ENCODE assay signal across 9 cellular contexts in genomic region chr21:39388811-39389155, GRCh38. TPM values are rescaled to one million over a fixed set of nuclear protein-coding genes. Genes with fewer than 3 reads are reported as not detected.
DNase-seq lines count a peak whose midpoint lies in the region; ATAC-seq, FAIRE-seq and TF ChIP-seq lines count a peak whose summit lies in the region.
"Had no signal": no experiment of that assay in that cellular context is flagged by ENCODE, and none has a peak within 500 bp of the region (broad histone marks: within the 10 kb centered on the region; RNA-seq: fewer than 3 reads in every experiment).

No MANE protein-coding gene starts in this region.

- in situ Hi-C loops in HepG2 (cut with HindIII; ENCODE audit: extremely low pct_ligation_motif_present, low pct_unique_long_range_greater_than_20kb), result loop anchor here (5.0 kb wide), 1 partner anchor 41 kb away; the partner anchor contains the start of gene HMGN1

- peak overlapping the region; percentile 69 for H3K27ac ChIP-seq in HepG2 (ENCODE audit: extremely low read length, insufficient read depth, low read length)
- no peak overlapping the region for H3K27ac ChIP-seq in right lobe of liver
- H3K27ac ChIP-seq in SJSA1, result no peak overlapping the region
- H3K27ac ChIP-seq in hepatocyte, result no peak overlapping the region
- H3K27ac ChIP-seq in uterus, result peak overlapping the region; percentile 11 to 81

- 17% methylated on average over 8 of the region's 10 CpGs for WGBS in HepG2 (ENCODE audit: low lambda C conversion rate)
- WGBS in right lobe of liver (ENCODE audit: insufficient coverage, low coverage, low lambda C conversion rate, missing lambda C conversion rate), result 5% methylated on average over 2 of the region's 10 CpGs
- WGBS in hepatocyte (ENCODE audit: low lambda C conversion rate, missing lambda C conversion rate), result 21% methylated on average over 10 of the region's 10 CpGs

- POLR2A ChIA-PET in HepG2 (lab: Yijun Ruan, JAX), result no interaction called here

- CTCF ChIA-PET in HepG2 (lab: Yijun Ruan, JAX; ENCODE audit: low intra/inter-chr PET ratio, low total read pairs), result interaction anchor here (1.3 to 2.8 kb wide), 5 partner anchors 11 to 75 kb away, joined by 4 to 25 read pairs (median 10); partner anchors contain the start of gene BRWD1

- no peaks in the 10 kb centered on the region for H3K27me3 ChIP-seq in HepG2 (ENCODE audit: control insufficient read depth in 1 of 2, insufficient read depth in 2 of 2, low read length in 2 of 2)
- no peaks in the 10 kb centered on the region for H3K27me3 ChIP-seq in right lobe of liver
- H3K27me3 ChIP-seq in SJSA1 (replicated peaks), result no peaks in the 10 kb centered on the region
- no peaks in the 10 kb centered on the region for H3K27me3 ChIP-seq in hepatocyte
- H3K27me3 ChIP-seq in uterus, result no peaks in the 10 kb centered on the region

- H3K9me3 ChIP-seq in HepG2 (ENCODE audit: low read length) (no peaks in the 10 kb centered on the region), right lobe of liver (no peaks in the 10 kb centered on the region), SJSA1 (replicated peaks) (no peaks in the 10 kb centered on the region), hepatocyte (ENCODE audit: low read depth) (no peaks in the 10 kb centered on the region), uterus (no peaks in the 10 kb centered on the region)

- H3K4me1 ChIP-seq in HepG2 (ENCODE audit: insufficient read depth, low read length) (peaks cover 32% of the 10 kb centered on the region), right lobe of liver (peaks cover 0 to 19% (median 5%) of the 10 kb centered on the region in 4 donors), SJSA1 (replicated peaks) (peaks cover 28% of the 10 kb centered on the region), hepatocyte (ENCODE audit: insufficient read depth) (no peaks in the 10 kb centered on the region), uterus (peaks cover 0 to 3% of the 10 kb centered on the region in 2 donors)

- TF ChIP-seq POLR2A in HepG2 (IDR thresholded peaks at IDR 0.05; ENCODE audit: insufficient read depth in 1 of 2, low read depth in 2 of 2, low read length in 2 of 2) (no peak), right lobe of liver (IDR thresholded peaks at IDR 0.05) (no peak), uterus (IDR thresholded peaks at IDR 0.05) (no peak), GM12892 (IDR thresholded peaks at IDR 0.05; ENCODE audit: low read depth, low read length) (no peak)

- H4K20me1 ChIP-seq in HepG2 (ENCODE audit: insufficient read depth, low read length) (peaks cover 13% of the 10 kb centered on the region; the same call in 1 of the 2 replicates), hepatocyte (ENCODE audit: insufficient read depth, poor library complexity, severe bottlenecking) (peaks cover 3% of the 10 kb centered on the region)

- DNase-seq in HepG2 (ENCODE audit: low spot score) (no peak), right lobe of liver (no peak), SJSA1 (ENCODE audit: low read depth in 1 of 2, low spot score in 2 of 2) (no peak), hepatocyte (ENCODE audit: low spot score) (no peak), uterus (no peak), NCI-H446 (lab: John Stamatoyannopoulos, UW) (no peak), GM12892 (ENCODE audit: insufficient read length) (no peak)

- H3K9me2 ChIP-seq in hepatocyte (replicated peaks; ENCODE audit: insufficient read depth), result no peaks in the 10 kb centered on the region

- H3K36me3 ChIP-seq in HepG2 (replicated peaks in 1 of 2; ENCODE audit: control insufficient read depth in 1 of 2, insufficient read depth in 2 of 2, low read length in 2 of 2) (peaks cover 17 to 29% of the 10 kb centered on the region in 2 experiments), right lobe of liver (peaks cover 0 to 29% (median 3%) of the 10 kb centered on the region in 4 donors), SJSA1 (peaks cover 26% of the 10 kb centered on the region), hepatocyte (replicated peaks; ENCODE audit: insufficient read depth, low read depth) (no peaks in the 10 kb centered on the region), uterus (no peaks in the 10 kb centered on the region)

- H3K4me2 ChIP-seq in HepG2 (ENCODE audit: low read depth, low read length) (peak overlapping the region; percentile 98), hepatocyte (peak overlapping the region; percentile 83)

- TF ChIP-seq RAD21 in HepG2 (CRISPR knock-in tag; IDR thresholded peaks at IDR 0.05), result no peak

- H3K4me3 ChIP-seq in HepG2 (replicated peaks in 1 of 3; ENCODE audit: insufficient read depth in 1 of 3, low read depth in 2 of 3, low read length in 3 of 3) (peak overlapping the region in 2 of 3 experiments; percentile 54 to 70; a peak in 2 of 6 replicates), right lobe of liver (peak overlapping the region in 1 of 3 donors; percentile 35), SJSA1 (peak overlapping the region; percentile 42), hepatocyte (no peak overlapping the region), uterus (peak overlapping the region in 1 of 2 donors; percentile 41)

- BruUV-seq in HepG2 (replicated peaks; lab: Mats Ljungman, UMichigan), result no TSS peak

- H3K79me2 ChIP-seq in HepG2 (ENCODE audit: insufficient read depth, low read length), result peaks cover 36% of the 10 kb centered on the region
- peaks cover 29% of the 10 kb centered on the region for H3K79me2 ChIP-seq in hepatocyte

- ATAC-seq in HepG2 (no peak), right lobe of liver (no peak), GM18861 (IDR thresholded peaks at IDR 0.05; ENCODE audit: unreplicated experiment) (no peak)

- H2AFZ ChIP-seq in HepG2 (ENCODE audit: low read length), result no peak overlapping the region
- no peak overlapping the region for H2AFZ ChIP-seq in hepatocyte

- intact Hi-C loops in HepG2 (cut with micrococcal nuclease; ENCODE audit: unreplicated experiment), result loop anchor here (1.0 to 5.0 kb wide), 5 partner anchors 15 to 74 kb away; no protein-coding TSS in a partner anchor
- intact Hi-C loops in right lobe of liver (cut with DNase I), result loop anchor here in 1 of 2 donors (10.0 kb wide), 1 partner anchor 74 kb away; the partner anchor contains the start of gene BRWD1
- intact Hi-C loops in uterus (cut with DNase I; ENCODE audit: low total_unique reads), result loop anchor here (10.0 kb wide), 2 partner anchors 74 to 204 kb away; partner anchors contain the start of genes BRWD1 and PSMG1

- TF ChIP-seq EP300 in HepG2 (IDR thresholded peaks at IDR 0.05; ENCODE audit: low read depth in 2 of 2, low read length in 2 of 2) (no peak), HepG2 (CRISPR knock-in tag; IDR thresholded peaks at IDR 0.05; ENCODE audit: borderline replicate concordance) (no peak)

- FAIRE-seq in HepG2 (lab: Jason Lieb, UNC) (no peak), GM12892 (lab: Jason Lieb, UNC) (no peak)
- FAIRE-seq: bronchial epithelial cell had no signal

- TF ChIP-seq CTCF in HepG2 (CRISPR knock-in tag; IDR thresholded peaks at IDR 0.05) (no peak), right lobe of liver (IDR thresholded peaks at IDR 0.05) (no peak), hepatocyte (IDR thresholded peaks at IDR 0.05; ENCODE audit: poor library complexity) (no peak), uterus (IDR thresholded peaks at IDR 0.05) (no peak)

- peak overlapping the region; percentile 52 for H3K9ac ChIP-seq in HepG2 (ENCODE audit: insufficient read depth, low read depth, low read length)

RNA-seq across cellular contexts. Expression of gene HMGN1, which starts 39.9 kb away (rescaled TPM):
- 286 and 355 TPM in 2 replicates for total RNA-seq in HepG2 (2016; rRNA removed; fragmentation: Illumina TruSeq; extraction: Trizol)
- total RNA-seq in HepG2 (2016; cell fraction: cytosol; rRNA removed; fragmentation: Illumina TruSeq; extraction: Trizol; ENCODE audit: low read depth), result 200 and 237 TPM in 2 replicates
- total RNA-seq in HepG2 (2016; cell fraction: insoluble cytoplasmic fraction; rRNA removed; fragmentation: Illumina TruSeq; extraction: Trizol), result 276 and 350 TPM in 2 replicates
- total RNA-seq in HepG2 (2016; cell fraction: membrane; rRNA removed; fragmentation: Illumina TruSeq; extraction: Trizol), result 380 and 392 TPM in 2 replicates
- total RNA-seq in HepG2 (2016; cell fraction: nucleus; rRNA removed; fragmentation: Illumina TruSeq; extraction: Trizol), result 162 and 177 TPM in 2 replicates
- polyA plus RNA-seq in HepG2 (2011; rRNA removed), result 69.2 and 104 TPM in 2 replicates
- polyA plus RNA-seq in HepG2 (2011; cell fraction: cytosol; rRNA removed), result 42.7 and 59.4 TPM in 2 replicates
- polyA plus RNA-seq in HepG2 (2011; cell fraction: nucleus; rRNA removed), result 60.7 and 86.6 TPM in 2 replicates
- 128 and 194 TPM in 2 replicates for polyA plus RNA-seq in HepG2 (2012)
- 295 and 368 TPM in 2 replicates for polyA plus RNA-seq in HepG2 (2016; cell fraction: cytosol; fragmentation: Illumina TruSeq; extraction: Trizol; ENCODE audit: low read depth)
- polyA plus RNA-seq in HepG2 (2016; cell fraction: insoluble cytoplasmic fraction; fragmentation: Illumina TruSeq; extraction: Trizol; ENCODE audit: low read depth), result 469 and 491 TPM in 2 replicates
- 426 and 487 TPM in 2 replicates for polyA plus RNA-seq in HepG2 (2016; cell fraction: membrane; fragmentation: Illumina TruSeq; extraction: Trizol; ENCODE audit: low read depth)
- polyA plus RNA-seq in HepG2 (2016; cell fraction: nucleus; fragmentation: Illumina TruSeq; extraction: Trizol; ENCODE audit: insufficient read depth, low read depth), result 344 and 363 TPM in 2 replicates
- polyA minus RNA-seq in HepG2 (2011; rRNA and poly(A)+ RNA removed; ENCODE audit: low replicate concordance), result 17.4 and 49.8 TPM in 2 replicates
- polyA minus RNA-seq in HepG2 (2011; cell fraction: cytosol; rRNA and poly(A)+ RNA removed), result 42.5 and 49.1 TPM in 2 replicates
- polyA minus RNA-seq in HepG2 (2011; cell fraction: nucleus; rRNA and poly(A)+ RNA removed), result 49.1 and 49.8 TPM in 2 replicates
- 10 to 100 TPM; 34.6 to 71.6 (median 63.9) TPM for total RNA-seq in right lobe of liver
- 446 and 461 TPM in 2 replicates for total RNA-seq in SJSA1 (2014; rRNA removed; shearing (Covaris generic))
- 256 and 282 TPM in 2 replicates for total RNA-seq in hepatocyte
- 371 and 385 TPM in 2 replicates for polyA plus RNA-seq in hepatocyte
- total RNA-seq in uterus, result 100 to 1,000 TPM in 2 of 4 donors, 10 to 100 TPM in 2; 87.9 to 222 (median 102) TPM
- polyA plus RNA-seq in GM12892 (2012; ENCODE audit: missing spikeins), result 409 TPM

RNA-seq across cellular contexts. Expression of gene LCA5L, which starts 56.8 kb away (rescaled TPM):
- total RNA-seq in HepG2 (2016; rRNA removed; fragmentation: Illumina TruSeq; extraction: Trizol) (0.55 and 0.66 TPM in 2 replicates), right lobe of liver (1 to 10 TPM in 3 of 6 experiments, under 1 TPM in 3; 0.54 to 2.8 (median 1.1) TPM), hepatocyte (0.37 and 0.72 TPM in 2 replicates), uterus (1 to 10 TPM in 2 of 4 donors, under 1 TPM in 1, not detected in 1; 0.26 to 4.1 (median 2.2) TPM)
- 0.44 and 0.61 TPM in 2 replicates for total RNA-seq in HepG2 (2016; cell fraction: cytosol; rRNA removed; fragmentation: Illumina TruSeq; extraction: Trizol; ENCODE audit: low read depth)
- total RNA-seq in HepG2 (2016; cell fraction: insoluble cytoplasmic fraction; rRNA removed; fragmentation: Illumina TruSeq; extraction: Trizol), result 0.30 and 0.65 TPM in 2 replicates
- total RNA-seq in HepG2 (2016; cell fraction: membrane; rRNA removed; fragmentation: Illumina TruSeq; extraction: Trizol), result 0.69 and 1.0 TPM in 2 replicates
- not detected in 2 replicates for total RNA-seq in HepG2 (2016; cell fraction: nucleus; rRNA removed; fragmentation: Illumina TruSeq; extraction: Trizol)
- polyA plus RNA-seq in HepG2 (2011; rRNA removed) (0.13 and 0.21 TPM in 2 replicates), hepatocyte (1.8 and 2.4 TPM in 2 replicates)
- 0.05 TPM in 2 replicates for polyA plus RNA-seq in HepG2 (2011; cell fraction: cytosol; rRNA removed)
- 0.23 TPM in 1 of 2 replicates, not detected in the other for polyA plus RNA-seq in HepG2 (2011; cell fraction: nucleus; rRNA removed)
- 0.25 and 0.38 TPM in 2 replicates for polyA plus RNA-seq in HepG2 (2012)
- 0.23 and 0.55 TPM in 2 replicates for polyA plus RNA-seq in HepG2 (2016; cell fraction: cytosol; fragmentation: Illumina TruSeq; extraction: Trizol; ENCODE audit: low read depth)
- polyA plus RNA-seq in HepG2 (2016; cell fraction: insoluble cytoplasmic fraction; fragmentation: Illumina TruSeq; extraction: Trizol; ENCODE audit: low read depth), result 0.38 and 0.40 TPM in 2 replicates
- polyA plus RNA-seq in HepG2 (2016; cell fraction: membrane; fragmentation: Illumina TruSeq; extraction: Trizol; ENCODE audit: low read depth), result 0.42 and 0.64 TPM in 2 replicates
- polyA plus RNA-seq in HepG2 (2016; cell fraction: nucleus; fragmentation: Illumina TruSeq; extraction: Trizol; ENCODE audit: insufficient read depth, low read depth), result 0.71 and 0.82 TPM in 2 replicates
- polyA minus RNA-seq in HepG2 (2011; rRNA and poly(A)+ RNA removed; ENCODE audit: low replicate concordance), result 0.48 and 0.58 TPM in 2 replicates
- polyA minus RNA-seq in HepG2 (2011; cell fraction: cytosol; rRNA and poly(A)+ RNA removed), result not detected in 2 replicates
- polyA minus RNA-seq in HepG2 (2011; cell fraction: nucleus; rRNA and poly(A)+ RNA removed), result not detected in 2 replicates
- 1.0 TPM in 1 of 2 replicates, not detected in the other for total RNA-seq in SJSA1 (2014; rRNA removed; shearing (Covaris generic))
- 0.47 TPM for polyA plus RNA-seq in GM12892 (2012; ENCODE audit: missing spikeins)

Comparison
In these comparisons a context has a peak if more than half of its experiments do, and no peak if none do; other contexts are left out.
1. H3K27ac ChIP-seq: peak in HepG2 (single experiment) and uterus (2 of 2); none in right lobe of liver (0 of 3), SJSA1 (single experiment) and hepatocyte (single experiment).